ENCODE assay signal across 17 cellular contexts in genomic region chr6:52535711-52536423, GRCh38. TPM values are rescaled to one million over a fixed set of nuclear protein-coding genes. Genes with fewer than 3 reads are reported as not detected.
DNase-seq lines count a peak whose midpoint lies in the region; ATAC-seq and TF ChIP-seq lines count a peak whose summit lies in the region.
"Had no signal": no experiment of that assay in that cellular context is flagged by ENCODE, and none has a peak within 500 bp of the region (broad histone marks: within the 10 kb centered on the region; RNA-seq: fewer than 3 reads in every experiment).

No MANE protein-coding gene starts in this region.

- H3K4me1 ChIP-seq in OCI-LY1 (ENCODE audit: insufficient read depth, low read length, severe bottlenecking): peaks cover 90% of the 10 kb centered on the region
- H3K4me1 ChIP-seq in osteoblast (ENCODE audit: insufficient read depth, low read length): peaks cover 71% of the 10 kb centered on the region

- POLR2A ChIA-PET in activated CD4-positive, alpha-beta T cell treated with anti-CD3 and anti-CD28 coated beads, Interleukin-2, amount 10 ng/mL, durations not matched to agents 7 days and 5 days (lab: Charles Lee): interaction anchor here (0.6 kb wide), 1 partner anchor 146 kb away, joined by 5 read pairs; no protein-coding TSS in a partner anchor
- POLR2A ChIA-PET in activated CD4-positive, alpha-beta T cell treated with anti-CD3 and anti-CD28 coated beads for 36 hours (lab: Charles Lee): no interaction called here

- peak overlapping the region; percentile 31 for H3K4me3 ChIP-seq in OCI-LY1 (ENCODE audit: low read depth, low read length, poor library complexity, severe bottlenecking)
- no peak overlapping the region for H3K4me3 ChIP-seq in osteoblast (ENCODE audit: insufficient read depth, low read length)
- H3K4me3 ChIP-seq: A549, left ventricle myocardium inferior, smooth muscle cell had no signal

- H3K27ac ChIP-seq in OCI-LY1 (ENCODE audit: low read depth, low read length, poor library complexity, severe bottlenecking) (peak overlapping the region; percentile 99), osteoblast (ENCODE audit: low read depth, low read length) (peak overlapping the region; percentile 82)
- H3K27ac ChIP-seq: left ventricle myocardium inferior, WERI-Rb-1 had no signal

- H3K27me3 Mint-ChIP-seq in activated CD4-positive, alpha-beta T cell treated with anti-CD3 and anti-CD28 coated beads, Interleukin-2, amount 10 ng/mL, durations not matched to agents 7 days and 5 days: no peaks in the 10 kb centered on the region
- no peaks in the 10 kb centered on the region for H3K27me3 Mint-ChIP-seq in activated CD4-positive, alpha-beta T cell treated with anti-CD3 and anti-CD28 coated beads for 36 hours
- H3K27me3 Mint-ChIP-seq in endothelial cell (ENCODE audit: unreplicated experiment): peaks cover 3% of the 10 kb centered on the region

- no peak overlapping the region for H2AFZ ChIP-seq in OCI-LY1 (ENCODE audit: low read length)
- no peak overlapping the region for H2AFZ ChIP-seq in osteoblast (ENCODE audit: low read length)

- H3K79me2 ChIP-seq in OCI-LY1 (ENCODE audit: insufficient read depth, low read length): peaks cover 35% of the 10 kb centered on the region
- peaks cover 93% of the 10 kb centered on the region for H3K79me2 ChIP-seq in osteoblast (ENCODE audit: insufficient read depth, low read length)

- H4K20me1 ChIP-seq in OCI-LY1 (ENCODE audit: insufficient read depth, low read length) (no peaks in the 10 kb centered on the region), osteoblast (ENCODE audit: insufficient read depth, low read length) (peaks cover 5% of the 10 kb centered on the region)

- peaks cover 4% of the 10 kb centered on the region for H3K36me3 Mint-ChIP-seq in activated CD4-positive, alpha-beta T cell treated with anti-CD3 and anti-CD28 coated beads, Interleukin-2, amount 10 ng/mL, durations not matched to agents 7 days and 5 days (ENCODE audit: low read depth)
- peaks cover 4% of the 10 kb centered on the region for H3K36me3 Mint-ChIP-seq in activated CD4-positive, alpha-beta T cell treated with anti-CD3 and anti-CD28 coated beads for 36 hours (ENCODE audit: low read depth)
- peaks cover 5% of the 10 kb centered on the region for H3K36me3 Mint-ChIP-seq in endothelial cell (ENCODE audit: low read depth, unreplicated experiment)

- no peaks in the 10 kb centered on the region for H3K9me3 Mint-ChIP-seq in activated CD4-positive, alpha-beta T cell treated with anti-CD3 and anti-CD28 coated beads, Interleukin-2, amount 10 ng/mL, durations not matched to agents 7 days and 5 days
- no peaks in the 10 kb centered on the region for H3K9me3 Mint-ChIP-seq in activated CD4-positive, alpha-beta T cell treated with anti-CD3 and anti-CD28 coated beads for 36 hours (ENCODE audit: low read depth)
- H3K9me3 Mint-ChIP-seq in endothelial cell (ENCODE audit: unreplicated experiment): no peaks in the 10 kb centered on the region
- H3K9me3 Mint-ChIP-seq: activated T-cell treated with anti-CD3 and anti-CD28 coated beads, Interleukin-2, amount 50 U/mL, for 72 hours; brain; neural crest cell had no signal

- H3K27ac Mint-ChIP-seq in activated CD4-positive, alpha-beta T cell treated with anti-CD3 and anti-CD28 coated beads, Interleukin-2, amount 10 ng/mL, durations not matched to agents 7 days and 5 days: peak overlapping the region; percentile 25
- H3K27ac Mint-ChIP-seq in activated CD4-positive, alpha-beta T cell treated with anti-CD3 and anti-CD28 coated beads for 36 hours: no peak overlapping the region
- H3K27ac Mint-ChIP-seq in endothelial cell (ENCODE audit: unreplicated experiment): no peak overlapping the region
- H3K27ac Mint-ChIP-seq: activated T-cell treated with anti-CD3 and anti-CD28 coated beads, Interleukin-2, amount 50 U/mL, for 72 hours had no signal

- no peak for TF ChIP-seq CTCF in OCI-LY1 (IDR thresholded peaks at IDR 0.05; ENCODE audit: low read length)
- no peak for TF ChIP-seq CTCF in osteoblast (IDR thresholded peaks at IDR 0.05; ENCODE audit: extremely low read depth, low read depth, low read length)
- TF ChIP-seq CTCF in endothelial cell (IDR thresholded peaks at IDR 0.05; ENCODE audit: unreplicated experiment): no peak

- H3K27me3 ChIP-seq in OCI-LY1 (ENCODE audit: insufficient read depth, low read length) (no peaks in the 10 kb centered on the region), osteoblast (ENCODE audit: insufficient read depth, low read length) (no peaks in the 10 kb centered on the region)

- H3K9me3 ChIP-seq in OCI-LY1 (ENCODE audit: low read length) (no peaks in the 10 kb centered on the region), osteoblast (ENCODE audit: low read depth, low read length) (no peaks in the 10 kb centered on the region)
- H3K9me3 ChIP-seq: A549, left ventricle myocardium inferior had no signal

- H3K4me1 Mint-ChIP-seq in activated CD4-positive, alpha-beta T cell treated with anti-CD3 and anti-CD28 coated beads, Interleukin-2, amount 10 ng/mL, durations not matched to agents 7 days and 5 days: peaks cover 49% of the 10 kb centered on the region
- H3K4me1 Mint-ChIP-seq in activated CD4-positive, alpha-beta T cell treated with anti-CD3 and anti-CD28 coated beads for 36 hours: peaks cover 51% of the 10 kb centered on the region
- peaks cover 39% of the 10 kb centered on the region for H3K4me1 Mint-ChIP-seq in endothelial cell (ENCODE audit: unreplicated experiment)

- no peak for ATAC-seq in activated CD4-positive, alpha-beta T cell treated with anti-CD3 and anti-CD28 coated beads for 36 hours
- peak; percentile 18 for ATAC-seq in HG02571 (IDR thresholded peaks at IDR 0.05; ENCODE audit: unreplicated experiment)
- ATAC-seq: A549 had no signal

- CTCF ChIA-PET in activated CD4-positive, alpha-beta T cell treated with anti-CD3 and anti-CD28 coated beads, Interleukin-2, amount 10 ng/mL, durations not matched to agents 7 days and 5 days (lab: Charles Lee): interaction anchor here (0.6 to 3.4 kb wide), 8 partner anchors 11 to 156 kb away, joined by 3 to 11 read pairs (median 3); partner anchors contain the start of gene EFHC1
- CTCF ChIA-PET in activated CD4-positive, alpha-beta T cell treated with anti-CD3 and anti-CD28 coated beads for 36 hours (lab: Charles Lee): interaction anchor here (0.6 to 1.7 kb wide), 4 partner anchors 36 to 1192 kb away, joined by 3 to 5 read pairs (median 4); no protein-coding TSS in a partner anchor

- no peaks in the 10 kb centered on the region for H3K9me2 ChIP-seq in OCI-LY1 (ENCODE audit: low read depth, low read length)

- peak overlapping the region; percentile 62 for H3K9ac ChIP-seq in OCI-LY1 (ENCODE audit: low read length)

- no peak for DNase-seq in activated CD4-positive, alpha-beta T cell treated with anti-CD3 and anti-CD28 coated beads, Interleukin-2, amount 10 ng/mL, durations not matched to agents 7 days and 5 days
- no peak for DNase-seq in activated CD4-positive, alpha-beta T cell treated with anti-CD3 and anti-CD28 coated beads for 36 hours
- no peak for DNase-seq in osteoblast (ENCODE audit: insufficient read length, low spot score, missing footprints)
- no peak for DNase-seq in NCI-H510A (lab: John Stamatoyannopoulos, UW)
- no peak for DNase-seq in effector CD4-positive, alpha-beta T cell
- no peak for DNase-seq in endothelial cell (ENCODE audit: low spot score)
- DNase-seq: left ventricle myocardium inferior, NCI-H1092 treated with DMSO at 0.1 percent for 48 hours, NCI-H69, WERI-Rb-1 had no signal

- H3K4me3 Mint-ChIP-seq in activated CD4-positive, alpha-beta T cell treated with anti-CD3 and anti-CD28 coated beads, Interleukin-2, amount 10 ng/mL, durations not matched to agents 7 days and 5 days: no peak overlapping the region
- H3K4me3 Mint-ChIP-seq in activated CD4-positive, alpha-beta T cell treated with anti-CD3 and anti-CD28 coated beads for 36 hours: no peak overlapping the region
- H3K4me3 Mint-ChIP-seq in endothelial cell (ENCODE audit: unreplicated experiment): no peak overlapping the region
- H3K4me3 Mint-ChIP-seq: brain, neural crest cell had no signal

- peak overlapping the region; percentile 57 for H3K4me2 ChIP-seq in OCI-LY1 (ENCODE audit: low read length)
- no peak overlapping the region for H3K4me2 ChIP-seq in osteoblast (ENCODE audit: insufficient read depth, low read length)
- H3K4me2 ChIP-seq: A549, smooth muscle cell had no signal

- H3K36me3 ChIP-seq in OCI-LY1 (ENCODE audit: insufficient read depth, low read length): peaks cover 21% of the 10 kb centered on the region
- peaks cover 56% of the 10 kb centered on the region for H3K36me3 ChIP-seq in osteoblast (ENCODE audit: insufficient read depth, low read length)

- H3F3A ChIP-seq in OCI-LY1 (ENCODE audit: insufficient read depth, low read length): peaks cover 6% of the 10 kb centered on the region; the same call in 1 of the 2 replicates

- intact Hi-C loops in activated CD4-positive, alpha-beta T cell treated with anti-CD3 and anti-CD28 coated beads for 36 hours (cut with DNase I, micrococcal nuclease): no loop called here

RNA-seq across cellular contexts. Expression of gene TRAM2, which starts 41.0 kb away (rescaled TPM):
- total RNA-seq in activated CD4-positive, alpha-beta T cell treated with anti-CD3 and anti-CD28 coated beads, Interleukin-2, amount 10 ng/mL, durations not matched to agents 7 days and 5 days: 1 to 10 TPM; 9.0 to 9.4 TPM
- total RNA-seq in activated CD4-positive, alpha-beta T cell treated with anti-CD3 and anti-CD28 coated beads for 36 hours: 1 to 10 TPM; 3.5 to 3.6 TPM
- total RNA-seq in osteoblast (129 and 155 TPM in 2 replicates), endothelial cell (ENCODE audit: unreplicated experiment) (29.4 TPM)
